ENCODE assay signal across 10 cellular contexts in genomic region chr17:29151567-29151966, GRCh38. TPM values are rescaled to one million over a fixed set of nuclear protein-coding genes. Genes with fewer than 3 reads are reported as not detected.
DNase-seq lines count a peak whose midpoint lies in the region; ATAC-seq and TF ChIP-seq lines count a peak whose summit lies in the region.
"Had no signal": no experiment of that assay in that cellular context is flagged by ENCODE, and none has a peak within 500 bp of the region (broad histone marks: within the 10 kb centered on the region; RNA-seq: fewer than 3 reads in every experiment).

No MANE protein-coding gene starts in this region.

- no peak overlapping the region for H2AK5ac ChIP-seq in neuronal stem cell (ENCODE audit: low read depth, low read length)

- 39 to 50% methylated on average over 4 of the region's 4 CpGs for WGBS in ectodermal cell, 2 experiments
- no CpG with 5 or more reads among the region's 4 CpGs for WGBS in neuronal stem cell (ENCODE audit: extremely low coverage in 2 of 2, insufficient read length in 2 of 2, insufficient replicate concordance in 1 of 2), 2 donors

- H3K27me3 ChIP-seq in RWPE2 (ENCODE audit: insufficient read depth, poor library complexity, severe bottlenecking): no peaks in the 10 kb centered on the region
- no peaks in the 10 kb centered on the region for H3K27me3 ChIP-seq in ectodermal cell (ENCODE audit: control insufficient read depth, insufficient read depth, low read length, poor library complexity, severe bottlenecking)
- no peaks in the 10 kb centered on the region for H3K27me3 ChIP-seq in neuronal stem cell (ENCODE audit: control insufficient read depth in 3 of 3, insufficient read depth in 3 of 3, low read depth in 1 of 3, low read length in 3 of 3)

- no peak for TF ChIP-seq CTCF in RWPE2 (IDR thresholded peaks at IDR 0.05; ENCODE audit: poor library complexity, severe bottlenecking)

- peaks cover 54% of the 10 kb centered on the region for H3K4me1 ChIP-seq in RWPE2 (ENCODE audit: insufficient read depth, poor library complexity, severe bottlenecking)
- H3K4me1 ChIP-seq in ectodermal cell (ENCODE audit: control insufficient read depth, insufficient read depth, low read length): peaks cover 45% of the 10 kb centered on the region
- peaks cover 30 to 32% of the 10 kb centered on the region in 2 donors for H3K4me1 ChIP-seq in neuronal stem cell (ENCODE audit: control insufficient read depth in 2 of 2, insufficient read depth in 1 of 2, low read depth in 1 of 2, low read length in 2 of 2)

- H3K4ac ChIP-seq in neuronal stem cell (ENCODE audit: low read length): no peak overlapping the region

- H3K18ac ChIP-seq in neuronal stem cell (ENCODE audit: low read length): peak overlapping the region; percentile 71

- no peak overlapping the region for H3K4me2 ChIP-seq in neuronal stem cell (ENCODE audit: insufficient read depth, low read length, poor library complexity, severe bottlenecking)

- no peak overlapping the region for H4K91ac ChIP-seq in neuronal stem cell (ENCODE audit: low read depth, low read length, poor library complexity)

- no peak overlapping the region for H2BK15ac ChIP-seq in neuronal stem cell (ENCODE audit: low read length)

- H3K36me3 ChIP-seq in RWPE2 (ENCODE audit: low read depth) (no peaks in the 10 kb centered on the region), ectodermal cell (ENCODE audit: control insufficient read depth, insufficient read depth, low read length) (no peaks in the 10 kb centered on the region), neuronal stem cell (replicated peaks in 1 of 2; ENCODE audit: control insufficient read depth in 2 of 2, insufficient read depth in 2 of 2, low read length in 2 of 2) (no peaks in the 10 kb centered on the region)

- no peak overlapping the region for H3K23ac ChIP-seq in neuronal stem cell (ENCODE audit: low read depth, low read length, poor library complexity)

- H3K79me1 ChIP-seq in neuronal stem cell (ENCODE audit: low read depth, low read length): no peaks in the 10 kb centered on the region

- no peak overlapping the region for H2AFZ ChIP-seq in neuronal stem cell (ENCODE audit: low read length)

- H3K27ac ChIP-seq in RWPE2 (ENCODE audit: poor library complexity, severe bottlenecking): peak overlapping the region; percentile 91
- H3K27ac ChIP-seq in ectodermal cell (ENCODE audit: insufficient read depth, low read depth, low read length, poor library complexity, severe bottlenecking): peak overlapping the region; percentile 58
- peak overlapping the region; percentile 54 for H3K27ac ChIP-seq in neuronal stem cell (replicated peaks; ENCODE audit: low read length)

- H2BK12ac ChIP-seq in neuronal stem cell (ENCODE audit: low read length): no peak overlapping the region

- H3K9ac ChIP-seq in neuronal stem cell (ENCODE audit: low read depth, low read length, poor library complexity): no peak overlapping the region

- H3K9me3 ChIP-seq in RWPE2 (ENCODE audit: severe bottlenecking) (no peaks in the 10 kb centered on the region), ectodermal cell (ENCODE audit: control insufficient read depth, low read length) (no peaks in the 10 kb centered on the region), neuronal stem cell (replicated peaks in 1 of 2; ENCODE audit: control insufficient read depth in 2 of 2, insufficient read depth in 1 of 2, low read depth in 1 of 2, low read length in 2 of 2) (no peaks in the 10 kb centered on the region)

- peak overlapping the region; percentile 42 for H2BK5ac ChIP-seq in neuronal stem cell (ENCODE audit: low read length)

- no peak overlapping the region for H3K4me3 ChIP-seq in RWPE2 (ENCODE audit: severe bottlenecking)
- H3K4me3 ChIP-seq in ectodermal cell (ENCODE audit: insufficient read depth, low read depth, low read length): no peak overlapping the region
- H3K4me3 ChIP-seq in neuronal stem cell (ENCODE audit: low read length in 2 of 2): no peak overlapping the region

- peak overlapping the region; percentile 14 for H3K14ac ChIP-seq in neuronal stem cell (ENCODE audit: low read length)

- peak; percentile 90 for DNase-seq in EH (ENCODE audit: low read depth)
- DNase-seq in RWPE2 (ENCODE audit: low spot score): no peak
- DNase-seq in neuronal stem cell (ENCODE audit: low spot score): no peak
- no peak for DNase-seq in GF-D8 (lab: John Stamatoyannopoulos, UW)
- DNase-seq in left lobe of liver (ENCODE audit: low spot score): no peak
- DNase-seq: kidney glomerular epithelial cell, T-cell had no signal

- H2BK120ac ChIP-seq in neuronal stem cell (ENCODE audit: low read depth, low read length): no peak overlapping the region

- H4K8ac ChIP-seq in neuronal stem cell (ENCODE audit: low read depth, low read length): no peak overlapping the region

- ATAC-seq in RWPE2 (ENCODE audit: low read depth) (peak; percentile 17; the same call in 1 of the 3 replicates), HG03095 (IDR thresholded peaks at IDR 0.05; ENCODE audit: unreplicated experiment) (no peak), left lobe of liver (no peak), HG03159 (IDR thresholded peaks at IDR 0.05; ENCODE audit: unreplicated experiment) (no peak)
- ATAC-seq: T-cell had no signal

RNA-seq across cellular contexts. Expression of gene MYO18A, which starts 28.6 kb away (rescaled TPM):
- polyA plus RNA-seq in ectodermal cell (2013, experiment 1 of 4): 33.1 TPM
- 37.6 TPM for polyA plus RNA-seq in ectodermal cell (2013, experiment 2 of 4)
- 25.2 TPM for polyA plus RNA-seq in ectodermal cell (2013, experiment 3 of 4)
- polyA plus RNA-seq in ectodermal cell (2013, experiment 4 of 4): 25.3 TPM
- polyA plus RNA-seq in neuronal stem cell (2013, experiment 1 of 2): 12.3 TPM
- 12.3 TPM for polyA plus RNA-seq in neuronal stem cell (2013, experiment 2 of 2)
- total RNA-seq in left lobe of liver: 109 TPM
